ENCODE assay signal across 13 cellular contexts in genomic region chr3:55511895-55512585, GRCh38. TPM values are rescaled to one million over a fixed set of nuclear protein-coding genes. Genes with fewer than 3 reads are reported as not detected.
DNase-seq lines count a peak whose midpoint lies in the region; ATAC-seq, FAIRE-seq and TF ChIP-seq lines count a peak whose summit lies in the region.
"Had no signal": no experiment of that assay in that cellular context is flagged by ENCODE, and none has a peak within 500 bp of the region (broad histone marks: within the 10 kb centered on the region; RNA-seq: fewer than 3 reads in every experiment).

No MANE protein-coding gene starts in this region.

- H3K4me1 ChIP-seq in pancreas, result no peaks in the 10 kb centered on the region
- H3K4me1 ChIP-seq: breast epithelium, Caco-2 had no signal

- H3K4me3 Mint-ChIP-seq in stimulated activated memory B cell treated with anti-CD40 and anti-IgM and Interleukin-4, amounts not matched to agents 10 μg/mL and 1 μg/mL and 100 μg/mL, for 72 hours, result no peak overlapping the region
- H3K4me3 Mint-ChIP-seq in activated CD4-positive, alpha-beta memory T cell treated with anti-CD3 and anti-CD28 coated beads, Interleukin-2, amount 10 ng/mL, durations not matched to agents 7 days and 5 days, result no peak overlapping the region

- peaks cover 11% of the 10 kb centered on the region for H3K27me3 Mint-ChIP-seq in stimulated activated memory B cell treated with anti-CD40 and anti-IgM and Interleukin-4, amounts not matched to agents 10 μg/mL and 1 μg/mL and 100 μg/mL, for 72 hours
- H3K27me3 Mint-ChIP-seq in activated CD4-positive, alpha-beta memory T cell treated with anti-CD3 and anti-CD28 coated beads, Interleukin-2, amount 10 ng/mL, durations not matched to agents 7 days and 5 days, result no peaks in the 10 kb centered on the region

- peak; percentile 27 for ATAC-seq in stimulated activated memory B cell treated with anti-CD40 and anti-IgM and Interleukin-4, amounts not matched to agents 10 μg/mL and 1 μg/mL and 100 μg/mL, for 72 hours
- no peak for ATAC-seq in pancreas

- no peak for FAIRE-seq in pancreas (lab: Jason Lieb, UNC)

- POLR2A ChIA-PET in activated CD4-positive, alpha-beta memory T cell treated with anti-CD3 and anti-CD28 coated beads, Interleukin-2, amount 10 ng/mL, durations not matched to agents 7 days and 5 days (lab: Charles Lee), result no interaction called here

- no peaks in the 10 kb centered on the region for H3K4me1 Mint-ChIP-seq in stimulated activated memory B cell treated with anti-CD40 and anti-IgM and Interleukin-4, amounts not matched to agents 10 μg/mL and 1 μg/mL and 100 μg/mL, for 72 hours
- H3K4me1 Mint-ChIP-seq in activated CD4-positive, alpha-beta memory T cell treated with anti-CD3 and anti-CD28 coated beads, Interleukin-2, amount 10 ng/mL, durations not matched to agents 7 days and 5 days, result no peaks in the 10 kb centered on the region

- no peaks in the 10 kb centered on the region for H3K27me3 ChIP-seq in pancreas

- no peaks in the 10 kb centered on the region for H3K36me3 Mint-ChIP-seq in stimulated activated memory B cell treated with anti-CD40 and anti-IgM and Interleukin-4, amounts not matched to agents 10 μg/mL and 1 μg/mL and 100 μg/mL, for 72 hours
- H3K36me3 Mint-ChIP-seq in activated CD4-positive, alpha-beta memory T cell treated with anti-CD3 and anti-CD28 coated beads, Interleukin-2, amount 10 ng/mL, durations not matched to agents 7 days and 5 days (ENCODE audit: low read depth), result no peaks in the 10 kb centered on the region

- CTCF ChIA-PET in activated CD4-positive, alpha-beta memory T cell treated with anti-CD3 and anti-CD28 coated beads, Interleukin-2, amount 10 ng/mL, durations not matched to agents 7 days and 5 days (lab: Charles Lee), result no interaction called here

- no peak overlapping the region for H3K27ac ChIP-seq in pancreas
- H3K27ac ChIP-seq: breast epithelium, HL-60, skin epidermis had no signal

- H3K36me3 ChIP-seq in pancreas, result no peaks in the 10 kb centered on the region
- H3K36me3 ChIP-seq: breast epithelium had no signal

- TF ChIP-seq CTCF in foreskin fibroblast (IDR thresholded peaks at IDR 0.05; ENCODE audit: low read depth, low read length) (no peak), pancreas (IDR thresholded peaks at IDR 0.05) (no peak)

- DNase-seq in HS-5 (ENCODE audit: low read depth), result peak; percentile 33
- peak; percentile 49 for DNase-seq in amniotic stem cell (lab: John Stamatoyannopoulos, UW)
- DNase-seq in foreskin fibroblast, result peak; percentile 49 to 78
- no peak for DNase-seq in GM19238 (ENCODE audit: insufficient read length, low spot score)
- DNase-seq in activated CD4-positive, alpha-beta memory T cell treated with anti-CD3 and anti-CD28 coated beads, Interleukin-2, amount 10 ng/mL, durations not matched to agents 7 days and 5 days, result no peak
- no peak for DNase-seq in pancreas
- DNase-seq: Caco-2, NCI-H1048, NCI-H2227 treated with DMSO at 0.1 percent for 48 hours had no signal

- 53 to 62% methylated on average over 7 of the region's 7 CpGs for WGBS in pancreas, 2 donors

- H3K9me3 ChIP-seq in pancreas, result no peaks in the 10 kb centered on the region
- H3K9me3 ChIP-seq: breast epithelium, Caco-2 had no signal

- no peaks in the 10 kb centered on the region for H3K9me3 Mint-ChIP-seq in stimulated activated memory B cell treated with anti-CD40 and anti-IgM and Interleukin-4, amounts not matched to agents 10 μg/mL and 1 μg/mL and 100 μg/mL, for 72 hours
- no peaks in the 10 kb centered on the region for H3K9me3 Mint-ChIP-seq in activated CD4-positive, alpha-beta memory T cell treated with anti-CD3 and anti-CD28 coated beads, Interleukin-2, amount 10 ng/mL, durations not matched to agents 7 days and 5 days

- H3K27ac Mint-ChIP-seq in stimulated activated memory B cell treated with anti-CD40 and anti-IgM and Interleukin-4, amounts not matched to agents 10 μg/mL and 1 μg/mL and 100 μg/mL, for 72 hours, result no peak overlapping the region
- H3K27ac Mint-ChIP-seq in activated CD4-positive, alpha-beta memory T cell treated with anti-CD3 and anti-CD28 coated beads, Interleukin-2, amount 10 ng/mL, durations not matched to agents 7 days and 5 days, result no peak overlapping the region

- intact Hi-C loops in pancreas (cut with DNase I), result no loop called here

- H3K4me3 ChIP-seq in foreskin fibroblast (ENCODE audit: low read depth in 1 of 2, low read length in 2 of 2) (peak overlapping the region in 1 of 2 donors; percentile 1), pancreas (no peak overlapping the region)
- H3K4me3 ChIP-seq: breast epithelium, skin epidermis had no signal

RNA-seq across cellular contexts. Expression of gene WNT5A, which starts 24.9 kb away (rescaled TPM):
- not detected for total RNA-seq in activated CD4-positive, alpha-beta memory T cell treated with anti-CD3 and anti-CD28 coated beads, Interleukin-2, amount 10 ng/mL, durations not matched to agents 7 days and 5 days
- total RNA-seq in pancreas, result 1 to 10 TPM; 2.4 to 8.9 (median 5.6) TPM
- polyA plus RNA-seq in pancreas, result 1 to 10 TPM; 1.2 to 1.3 TPM

Comparison
In these comparisons a context has a peak if more than half of its experiments do, and no peak if none do; other contexts are left out.
1. DNase-seq: peak in HS-5 (single experiment), amniotic stem cell (single experiment) and foreskin fibroblast (2 of 2); none in GM19238 (single experiment), activated CD4-positive, alpha-beta memory T cell treated with anti-CD3 and anti-CD28 coated beads, Interleukin-2, amount 10 ng/mL, durations not matched to agents 7 days and 5 days (single experiment) and pancreas (0 of 6).